ENCODE assay signal across 1 cellular context in genomic region chr5:61167382-61167781, GRCh38.
TF ChIP-seq lines count a peak whose summit lies in the region.

No MANE protein-coding gene starts in this region.

TF ChIP-seq in GM12878, 131 proteins besides CTCF, POLR2A, EP300 and RAD21 (continued from another document):
- TF ChIP-seq USF2 (IDR thresholded peaks at IDR 0.05; ENCODE audit: borderline replicate concordance, low read depth, low read length) (no peak), POU2F2 (IDR thresholded peaks at IDR 0.05; ENCODE audit: borderline replicate concordance, low read depth, low read length) (no peak), TCF12 (IDR thresholded peaks at IDR 0.05; ENCODE audit: low read depth, low read length) (no peak), SMC3 (IDR thresholded peaks at IDR 0.05; ENCODE audit: borderline replicate concordance, low read length) (peak; percentile 68; the same call in 1 of the 2 replicates)
